Comparison of ENCODE assay signal across 24 cellular contexts in genomic region chr12:91781114-91781513, GRCh38.
DNase-seq lines count a peak whose midpoint lies in the region; ATAC-seq, FAIRE-seq and TF ChIP-seq lines count a peak whose summit lies in the region.
"Had no signal": no experiment of that assay in that cellular context is flagged by ENCODE, and none has a peak within 500 bp of the region (broad histone marks: within the 10 kb centered on the region; RNA-seq: fewer than 3 reads in every experiment).

No MANE protein-coding gene starts in this region.

- WGBS in H1 (ENCODE audit: extremely low coverage in 1 of 2, insufficient coverage in 1 of 2, insufficient read length in 1 of 2, insufficient replicate concordance in 2 of 2, low coverage in 1 of 2, low lambda C conversion rate in 2 of 2, missing lambda C conversion rate in 1 of 2), 2 experiments, result 91% methylated on average over 2 of the region's 2 CpGs; no CpG with 5 or more reads in 1 of the 2 experiments
- WGBS in mesenchymal stem cell, result 88% methylated on average over 1 of the region's 2 CpGs

- no peaks in the 10 kb centered on the region for H3K27me3 Mint-ChIP-seq in activated CD8-positive, alpha-beta memory T cell treated with anti-CD3 and anti-CD28 coated beads, Interleukin-2, amount 10 ng/mL, durations not matched to agents 7 days and 5 days
- H3K27me3 Mint-ChIP-seq: activated B cell treated with CpG ODN at 0.5 μM for 24 hours; activated CD8-positive, alpha-beta T cell treated with anti-CD3 and anti-CD28 coated beads for 36 hours; activated naive CD8-positive, alpha-beta T cell treated with anti-CD3 and anti-CD28 coated beads, Interleukin-2, amount 50 U/mL, for 24 hours had no signal

- DNase-seq in GM04504 (ENCODE audit: low read depth) (peak; percentile 5), RPMI7951 (ENCODE audit: low read depth) (peak; percentile 13), H1 (ENCODE audit: low read depth in 1 of 2, low spot score in 2 of 2) (no peak), mesenchymal stem cell (peak; percentile 43), inferior parietal cortex (ENCODE audit: extremely low spot score) (no peak)
- no peak for DNase-seq in activated CD8-positive, alpha-beta memory T cell treated with anti-CD3 and anti-CD28 coated beads, Interleukin-2, amount 10 ng/mL, durations not matched to agents 7 days and 5 days
- DNase-seq: activated B cell treated with CpG ODN at 0.5 μM for 24 hours; activated CD8-positive, alpha-beta T cell treated with anti-CD3 and anti-CD28 coated beads for 36 hours; activated naive CD8-positive, alpha-beta T cell treated with anti-CD3 and anti-CD28 coated beads, Interleukin-2, amount 50 U/mL, for 24 hours; activated T-cell treated with anti-CD3 and anti-CD28 coated beads, Interleukin-2, amount 50 U/mL, for 72 hours; Caco-2; NCI-H146; NCI-H774; OCI-M1; posterior cingulate gyrus; small intestine; stimulated activated CD4-positive, alpha-beta T cell treated with anti-CD3 and anti-CD28 coated beads, Interleukin-4, amount 100 ng/mL, for 4 hours; uterus had no signal

- no peak for TF ChIP-seq RAD21 in H1 (IDR thresholded peaks at IDR 0.05 in 1 of 2, conservative IDR thresholded peaks at IDR 0.05 in 1 of 2; ENCODE audit: low read depth in 2 of 2, low read length in 2 of 2)

- no peak overlapping the region for H2BK5ac ChIP-seq in H1 (ENCODE audit: low read depth, low read length)
- H2BK5ac ChIP-seq in mesenchymal stem cell (ENCODE audit: low read depth, low read length, poor library complexity, severe bottlenecking), result no peak overlapping the region

- H3K27ac ChIP-seq in H1 (ENCODE audit: low read depth, low read length) (no peak overlapping the region), mesenchymal stem cell (ENCODE audit: low read length, poor library complexity, severe bottlenecking) (no peak overlapping the region)
- H3K27ac ChIP-seq: gastroesophageal sphincter, SJCRH30, uterus had no signal

- H4K5ac ChIP-seq in H1 (ENCODE audit: insufficient read length, low read depth, low read length), result no peak overlapping the region

- no peaks in the 10 kb centered on the region for H3K36me3 ChIP-seq in H1 (ENCODE audit: control insufficient read depth in 2 of 4, insufficient read depth in 4 of 4, low read length in 3 of 4)
- no peaks in the 10 kb centered on the region for H3K36me3 ChIP-seq in mesenchymal stem cell (ENCODE audit: control insufficient read depth in 1 of 2, insufficient read depth in 2 of 2, low read depth in 1 of 2, low read length in 2 of 2)
- H3K36me3 ChIP-seq: gastroesophageal sphincter, SJCRH30, uterus had no signal

- H3K14ac ChIP-seq in H1 (ENCODE audit: insufficient read length) (no peak overlapping the region), mesenchymal stem cell (ENCODE audit: low read length in 2 of 2) (no peak overlapping the region)

- H3K9ac ChIP-seq in H1 (replicated peaks in 1 of 4; ENCODE audit: extremely low read depth in 1 of 4, low read depth in 3 of 4, low read length in 3 of 4) (no peak overlapping the region), mesenchymal stem cell (ENCODE audit: low read length) (no peak overlapping the region)

- no peak for TF ChIP-seq CTCF in H1 (IDR thresholded peaks at IDR 0.05; ENCODE audit: control extremely low read depth in 1 of 3, insufficient read depth in 1 of 3, low read depth in 1 of 3, low read length in 3 of 3)

- no peaks in the 10 kb centered on the region for H4K20me1 ChIP-seq in H1 (replicated peaks in 1 of 2; ENCODE audit: control insufficient read depth in 1 of 2, insufficient read depth in 2 of 2, low read length in 2 of 2)

- no peaks in the 10 kb centered on the region for H3K79me1 ChIP-seq in H1 (ENCODE audit: low read depth, low read length)
- no peaks in the 10 kb centered on the region for H3K79me1 ChIP-seq in mesenchymal stem cell (replicated peaks; ENCODE audit: low read length, poor library complexity, severe bottlenecking)

- H2BK12ac ChIP-seq in H1 (ENCODE audit: low read depth, low read length), result no peak overlapping the region
- H2BK12ac ChIP-seq in mesenchymal stem cell (ENCODE audit: low read length in 2 of 2), result no peak overlapping the region

- H2BK120ac ChIP-seq in H1 (replicated peaks; ENCODE audit: low read depth, low read length), result no peak overlapping the region
- no peak overlapping the region for H2BK120ac ChIP-seq in mesenchymal stem cell (ENCODE audit: low read depth, low read length)

- FAIRE-seq in H1 (lab: Jason Lieb, UNC), result no peak
- FAIRE-seq: HTR-8/SVneo, small intestine had no signal

- H4K91ac ChIP-seq in H1 (replicated peaks; ENCODE audit: insufficient read length, low read length) (no peak overlapping the region), mesenchymal stem cell (ENCODE audit: low read length) (no peak overlapping the region)

- H2BK20ac ChIP-seq in H1 (ENCODE audit: low read length), result no peak overlapping the region

- H2AK5ac ChIP-seq in H1 (ENCODE audit: low read depth, low read length), result no peak overlapping the region
- H2AK5ac ChIP-seq in mesenchymal stem cell (ENCODE audit: low read length, severe bottlenecking), result no peak overlapping the region

- 0 out of 2 replicates have a peak overlapping the region, but pooled peaks have one; percentile 40 for H2AFZ ChIP-seq in H1 (ENCODE audit: low read length)
- no peak overlapping the region for H2AFZ ChIP-seq in mesenchymal stem cell (ENCODE audit: low read depth, low read length)

- no peak overlapping the region for H3K27ac Mint-ChIP-seq in activated CD8-positive, alpha-beta memory T cell treated with anti-CD3 and anti-CD28 coated beads, Interleukin-2, amount 10 ng/mL, durations not matched to agents 7 days and 5 days
- H3K27ac Mint-ChIP-seq: activated B cell treated with CpG ODN at 0.5 μM for 24 hours; activated CD8-positive, alpha-beta T cell treated with anti-CD3 and anti-CD28 coated beads for 36 hours; activated naive CD8-positive, alpha-beta T cell treated with anti-CD3 and anti-CD28 coated beads, Interleukin-2, amount 50 U/mL, for 24 hours; activated T-cell treated with anti-CD3 and anti-CD28 coated beads, Interleukin-2, amount 50 U/mL, for 72 hours; nephron had no signal

- H3K4me3 ChIP-seq in H1 (ENCODE audit: extremely low read depth in 1 of 4, insufficient read depth in 2 of 4, low read depth in 3 of 4, low read length in 4 of 4) (no peak overlapping the region), mesenchymal stem cell (ENCODE audit: insufficient read depth in 1 of 2, low read depth in 1 of 2, low read length in 2 of 2) (no peak overlapping the region)
- H3K4me3 ChIP-seq: gastroesophageal sphincter, SJCRH30, uterus had no signal

- no peak overlapping the region for H3K23ac ChIP-seq in H1 (ENCODE audit: insufficient read length)
- no peak overlapping the region for H3K23ac ChIP-seq in mesenchymal stem cell (ENCODE audit: low read length in 2 of 2)

- H3K4me3 Mint-ChIP-seq in activated CD8-positive, alpha-beta memory T cell treated with anti-CD3 and anti-CD28 coated beads, Interleukin-2, amount 10 ng/mL, durations not matched to agents 7 days and 5 days, result no peak overlapping the region
- H3K4me3 Mint-ChIP-seq: activated B cell treated with CpG ODN at 0.5 μM for 24 hours; activated CD8-positive, alpha-beta T cell treated with anti-CD3 and anti-CD28 coated beads for 36 hours; activated naive CD8-positive, alpha-beta T cell treated with anti-CD3 and anti-CD28 coated beads, Interleukin-2, amount 50 U/mL, for 24 hours; activated T-cell treated with anti-CD3 and anti-CD28 coated beads, Interleukin-2, amount 50 U/mL, for 72 hours; nephron had no signal

- H3K27me3 ChIP-seq in H1 (replicated peaks in 1 of 4; ENCODE audit: control insufficient read depth in 3 of 4, extremely low read depth in 1 of 4, insufficient read depth in 3 of 4, low read length in 3 of 4) (no peaks in the 10 kb centered on the region), mesenchymal stem cell (ENCODE audit: control insufficient read depth in 1 of 2, insufficient read depth in 1 of 2, low read length in 2 of 2) (no peaks in the 10 kb centered on the region)
- H3K27me3 ChIP-seq: gastroesophageal sphincter, SJCRH30, uterus had no signal

- H2BK15ac ChIP-seq in H1 (ENCODE audit: low read length) (no peak overlapping the region), mesenchymal stem cell (ENCODE audit: low read depth, poor library complexity, severe bottlenecking) (no peak overlapping the region)

- ATAC-seq in activated CD8-positive, alpha-beta memory T cell treated with anti-CD3 and anti-CD28 coated beads, Interleukin-2, amount 10 ng/mL, durations not matched to agents 7 days and 5 days, result no peak
- no peak for ATAC-seq in HG03432 (IDR thresholded peaks at IDR 0.05; ENCODE audit: unreplicated experiment)
- no peak for ATAC-seq in GM18909 (IDR thresholded peaks at IDR 0.05; ENCODE audit: poor library complexity, unreplicated experiment)
- ATAC-seq: activated CD8-positive, alpha-beta T cell treated with anti-CD3 and anti-CD28 coated beads for 36 hours; activated naive CD8-positive, alpha-beta T cell treated with anti-CD3 and anti-CD28 coated beads, Interleukin-2, amount 50 U/mL, for 24 hours; activated T-cell treated with anti-CD3 and anti-CD28 coated beads, Interleukin-2, amount 50 U/mL, for 72 hours; gastroesophageal sphincter had no signal

- H4K8ac ChIP-seq in H1 (ENCODE audit: extremely low read depth, insufficient read depth, low read length) (no peak overlapping the region), mesenchymal stem cell (ENCODE audit: low read length) (no peak overlapping the region)

- no peaks in the 10 kb centered on the region for H3K9me3 Mint-ChIP-seq in activated CD8-positive, alpha-beta memory T cell treated with anti-CD3 and anti-CD28 coated beads, Interleukin-2, amount 10 ng/mL, durations not matched to agents 7 days and 5 days (ENCODE audit: low read depth)
- H3K9me3 Mint-ChIP-seq: activated B cell treated with CpG ODN at 0.5 μM for 24 hours; activated CD8-positive, alpha-beta T cell treated with anti-CD3 and anti-CD28 coated beads for 36 hours had no signal

- no peaks in the 10 kb centered on the region; a peak in 1 of 7 replicates for H3K4me1 ChIP-seq in H1 (replicated peaks in 1 of 4; ENCODE audit: control insufficient read depth in 3 of 4, insufficient read depth in 4 of 4, low read length in 3 of 4)
- H3K4me1 ChIP-seq in mesenchymal stem cell (ENCODE audit: control insufficient read depth, insufficient read depth, low read depth, low read length), result no peaks in the 10 kb centered on the region
- H3K4me1 ChIP-seq: SJCRH30 had no signal

- CTCF ChIA-PET in H1 (lab: Charles Lee; ENCODE audit: partially characterized antibody), result no interaction called here
- CTCF ChIA-PET in activated CD8-positive, alpha-beta memory T cell treated with anti-CD3 and anti-CD28 coated beads, Interleukin-2, amount 10 ng/mL, durations not matched to agents 7 days and 5 days (lab: Charles Lee), result no interaction called here

- no peak overlapping the region for H3K18ac ChIP-seq in H1 (ENCODE audit: extremely low read depth, low read length)
- H3K18ac ChIP-seq in mesenchymal stem cell (ENCODE audit: low read depth in 1 of 2, low read length in 2 of 2), result no peak overlapping the region

- no peaks in the 10 kb centered on the region for H3K79me2 ChIP-seq in H1 (ENCODE audit: control insufficient read depth in 1 of 2, insufficient read depth in 2 of 2, low read length in 2 of 2)

- H3K4me1 Mint-ChIP-seq in activated CD8-positive, alpha-beta memory T cell treated with anti-CD3 and anti-CD28 coated beads, Interleukin-2, amount 10 ng/mL, durations not matched to agents 7 days and 5 days, result peaks cover 22% of the 10 kb centered on the region

- no peak for TF ChIP-seq POLR2A in H1 (IDR thresholded peaks at IDR 0.05; ENCODE audit: control extremely low read depth in 1 of 2, low read depth in 2 of 2, low read length in 2 of 2)

- no peak overlapping the region for H3K56ac ChIP-seq in H1 (replicated peaks; ENCODE audit: insufficient read length, low read depth, low read length)

- peaks cover 4% of the 10 kb centered on the region for H3K36me3 Mint-ChIP-seq in activated CD8-positive, alpha-beta memory T cell treated with anti-CD3 and anti-CD28 coated beads, Interleukin-2, amount 10 ng/mL, durations not matched to agents 7 days and 5 days

- H3K9me3 ChIP-seq in H1 (ENCODE audit: insufficient read depth in 2 of 2, low read depth in 1 of 2, low read length in 1 of 2) (no peaks in the 10 kb centered on the region), mesenchymal stem cell (ENCODE audit: control insufficient read depth, low read length) (no peaks in the 10 kb centered on the region)
- H3K9me3 ChIP-seq: Caco-2, gastroesophageal sphincter, SJCRH30, uterus had no signal

- no peaks in the 10 kb centered on the region for H3K23me2 ChIP-seq in H1 (ENCODE audit: low read depth, low read length)

- H3K4me2 ChIP-seq in H1 (ENCODE audit: insufficient read depth in 1 of 2, low read depth in 2 of 2, low read length in 2 of 2) (no peak overlapping the region), mesenchymal stem cell (ENCODE audit: low read length, poor library complexity, severe bottlenecking) (no peak overlapping the region)

- H3K4ac ChIP-seq in H1 (replicated peaks; ENCODE audit: insufficient read length, low read depth, low read length) (no peak overlapping the region), mesenchymal stem cell (ENCODE audit: low read depth in 1 of 2, low read length in 2 of 2) (no peak overlapping the region)

- TF ChIP-seq EP300 in H1 (IDR thresholded peaks at IDR 0.05; ENCODE audit: borderline replicate concordance in 1 of 2, low read depth in 2 of 2, low read length in 2 of 2), result no peak

- POLR2A ChIA-PET in H1 (lab: Charles Lee; ENCODE audit: partially characterized antibody), result no interaction called here

Comparison
In these comparisons a context has a peak if more than half of its experiments do, and no peak if none do; other contexts are left out.
1. DNase-seq: peak in GM04504 (single experiment), RPMI7951 (single experiment) and mesenchymal stem cell (single experiment); none in H1 (0 of 2), activated CD8-positive, alpha-beta memory T cell treated with anti-CD3 and anti-CD28 coated beads, Interleukin-2, amount 10 ng/mL, durations not matched to agents 7 days and 5 days (single experiment) and inferior parietal cortex (single experiment).